In genomic region chr11:128841461-128842072, GRCh38 we compare ENCODE assay signal across 10 cellular contexts. TPM values are rescaled to one million over a fixed set of nuclear protein-coding genes. Genes with fewer than 3 reads are reported as not detected.
DNase-seq lines count a peak whose midpoint lies in the region; ATAC-seq and TF ChIP-seq lines count a peak whose summit lies in the region.
"Had no signal": no experiment of that assay in that cellular context is flagged by ENCODE, and none has a peak within 500 bp of the region (broad histone marks: within the 10 kb centered on the region; RNA-seq: fewer than 3 reads in every experiment).

No MANE protein-coding gene starts in this region.

- peak overlapping the region in 7 of 8 donors; percentile 20 to 83 (median 44) for H3K4me3 Mint-ChIP-seq in naive B cell
- H3K4me3 Mint-ChIP-seq in Caco-2 (ENCODE audit: unreplicated experiment) = no peak overlapping the region
- H3K4me3 Mint-ChIP-seq: T-helper 1 cell treated with Interleukin-12 subunit alpha and Interleukin-12 subunit beta and Interleukin-4 antibody, amounts not matched to agents 30 μg/mL and 1 μg/mL, for 36 hours had no signal

- H3K36me3 Mint-ChIP-seq in naive B cell (peaks cover 0 to under 1% of the 10 kb centered on the region in 2 donors), Caco-2 (ENCODE audit: insufficient read depth, unreplicated experiment) (no peaks in the 10 kb centered on the region)

- ATAC-seq in GM18907 (IDR thresholded peaks at IDR 0.05; ENCODE audit: unreplicated experiment) (peak; percentile 70), GM21786 (IDR thresholded peaks at IDR 0.05; ENCODE audit: unreplicated experiment) (peak; percentile 44), HG03571 (IDR thresholded peaks at IDR 0.05; ENCODE audit: unreplicated experiment) (peak; percentile 59), naive B cell (ENCODE audit: low read depth in 2 of 2) (peak; percentile 80 to 81), gastrocnemius medialis (no peak)

- no TSS peak for BruUV-seq in Caco-2 (replicated peaks; lab: Mats Ljungman, UMichigan)

- no peaks in the 10 kb centered on the region for H3K27me3 ChIP-seq in Caco-2 (replicated peaks; ENCODE audit: control insufficient read depth, insufficient read depth, low read length)
- peaks cover 0 to 3% (median 0%) of the 10 kb centered on the region in 3 donors for H3K27me3 ChIP-seq in gastrocnemius medialis

- peaks cover 3% of the 10 kb centered on the region; the same call in 1 of the 2 replicates for H3K9me3 ChIP-seq in Caco-2
- H3K9me3 ChIP-seq in gastrocnemius medialis = no peaks in the 10 kb centered on the region

- CTCF ChIA-PET in Caco-2 (lab: Charles Lee) = no interaction called here

- H3K27ac ChIP-seq in gastrocnemius medialis = no peak overlapping the region

- POLR2A ChIA-PET in Caco-2 (lab: Charles Lee) = no interaction called here

- H3K4me3 ChIP-seq in Caco-2 (ENCODE audit: low read depth, low read length) (no peak overlapping the region), gastrocnemius medialis (no peak overlapping the region)

- TF ChIP-seq POLR2A in gastrocnemius medialis (IDR thresholded peaks at IDR 0.05) = no peak

- H3K36me3 ChIP-seq in Caco-2 (ENCODE audit: control insufficient read depth, insufficient read depth, low read length) (no peaks in the 10 kb centered on the region), gastrocnemius medialis (no peaks in the 10 kb centered on the region)

- DNase-seq in naive B cell = peak; percentile 72
- no peak for DNase-seq in Caco-2
- no peak for DNase-seq in NCI-H748 (lab: John Stamatoyannopoulos, UW; ENCODE audit: unreplicated experiment)
- no peak for DNase-seq in posterior cingulate gyrus
- DNase-seq in gastrocnemius medialis = no peak
- DNase-seq: islet precursor cell had no signal

- H3K4me1 ChIP-seq in Caco-2 = peaks cover 1% of the 10 kb centered on the region
- H3K4me1 ChIP-seq in gastrocnemius medialis = peaks cover 0 to 6% of the 10 kb centered on the region in 2 donors

- H3K27ac Mint-ChIP-seq in naive B cell (peak overlapping the region; percentile 93 to 96 (median 95)), Caco-2 (ENCODE audit: unreplicated experiment) (no peak overlapping the region)
- H3K27ac Mint-ChIP-seq: T-helper 1 cell treated with Interleukin-12 subunit alpha and Interleukin-12 subunit beta and Interleukin-4 antibody, amounts not matched to agents 30 μg/mL and 1 μg/mL, for 36 hours had no signal

- no peak for TF ChIP-seq CTCF in Caco-2 (IDR thresholded peaks at IDR 0.05; ENCODE audit: insufficient read depth in 1 of 2, low read depth in 1 of 2, low read length in 1 of 2, severe bottlenecking in 1 of 2, unreplicated experiment in 1 of 2)
- no peak for TF ChIP-seq CTCF in gastrocnemius medialis (IDR thresholded peaks at IDR 0.05 in 4 of 5, conservative IDR thresholded peaks at IDR 0.05 in 1 of 5)

- no peaks in the 10 kb centered on the region for H3K27me3 Mint-ChIP-seq in naive B cell
- H3K27me3 Mint-ChIP-seq in Caco-2 (ENCODE audit: insufficient read depth, unreplicated experiment) = peaks cover 2% of the 10 kb centered on the region

- intact Hi-C loops in Caco-2 (cut with micrococcal nuclease; ENCODE audit: unreplicated experiment) = no loop called here
- intact Hi-C loops in posterior cingulate gyrus (cut with DNase I) = no loop called here
- intact Hi-C loops in gastrocnemius medialis (cut with DNase I; ENCODE audit: low total_unique reads) = no loop called here

- H3K9me3 Mint-ChIP-seq in naive B cell = peaks cover 0 to 9% (median 5%) of the 10 kb centered on the region in 7 donors
- H3K9me3 Mint-ChIP-seq in Caco-2 (ENCODE audit: unreplicated experiment) = no peaks in the 10 kb centered on the region

- H3K4me1 Mint-ChIP-seq in naive B cell (peaks cover 77 to 99% (median 86%) of the 10 kb centered on the region in 3 donors), Caco-2 (ENCODE audit: low read depth, unreplicated experiment) (no peaks in the 10 kb centered on the region)

- in situ Hi-C loops in gastrocnemius medialis (cut with MboI; ENCODE audit: low sequenced_read_pairs in 4 of 4) = loop anchor here (25.0 kb wide), 3 partner anchors 204 to 804 kb away; no protein-coding TSS in a partner anchor

RNA-seq across cellular contexts. Expression of gene KCNJ1, which starts 25.5 kb away (rescaled TPM):
- under 1 TPM in 3 of 6 donors, not detected in 3; 0.18 to 0.64 (median 0.20) TPM for polyA plus RNA-seq in naive B cell (ENCODE audit: low read depth in 6 of 6)
- not detected in 2 replicates for total RNA-seq in Caco-2 (2022)
- total RNA-seq in gastrocnemius medialis = 1 to 10 TPM in 1 of 4 donors, not detected in 3; 3.1 TPM

RNA-seq across cellular contexts. Expression of gene KCNJ5, which starts 49.6 kb away (rescaled TPM):
- polyA plus RNA-seq in naive B cell (ENCODE audit: low read depth in 6 of 6) = not detected
- total RNA-seq in Caco-2 (2022) = not detected in 2 replicates
- total RNA-seq in gastrocnemius medialis = under 1 TPM in 2 of 4 donors, not detected in 2; 0.24 to 0.46 TPM

Comparison
In these comparisons a context has a peak if more than half of its experiments do, and no peak if none do; other contexts are left out.
1. ATAC-seq: peak in GM18907 (single experiment), GM21786 (single experiment), HG03571 (single experiment) and naive B cell (2 of 2); none in gastrocnemius medialis (0 of 2).